Comparison of ENCODE assay signal across 8 cellular contexts in the genomic region with DNA sequence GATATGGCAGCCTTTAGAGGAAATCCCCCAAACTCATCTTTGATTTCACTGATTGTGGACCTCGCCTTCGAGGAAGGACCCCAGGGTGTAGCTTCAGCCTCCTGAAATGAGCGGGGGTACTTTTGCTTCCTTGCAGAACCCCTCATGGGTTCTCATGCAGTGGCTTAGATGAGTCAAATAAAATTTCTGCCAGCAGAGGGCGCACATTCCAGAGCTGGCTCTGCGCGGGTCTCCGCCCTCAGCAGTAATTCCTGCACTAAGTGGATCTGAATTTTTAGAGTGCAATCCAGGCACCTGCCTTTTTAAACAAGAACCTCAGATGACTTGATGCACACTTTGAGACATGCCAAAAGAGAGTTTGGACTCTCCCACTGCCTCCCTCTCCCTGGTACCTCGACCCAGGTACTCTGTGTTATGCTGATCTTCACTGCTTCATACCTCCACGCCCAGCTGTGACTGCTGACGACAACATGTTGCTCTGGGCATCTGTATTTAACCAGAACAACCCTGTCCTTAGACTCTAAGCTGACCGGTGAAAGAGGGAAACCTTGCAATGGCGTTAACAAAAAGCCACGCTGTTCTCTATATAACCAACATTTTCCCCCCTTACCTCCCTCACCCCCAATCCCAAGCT. TPM values are rescaled to one million over a fixed set of nuclear protein-coding genes. Genes with fewer than 3 reads are reported as not detected.
DNase-seq lines count a peak whose midpoint lies in the region; ATAC-seq and TF ChIP-seq lines count a peak whose summit lies in the region.

No MANE protein-coding gene starts in this region.

- DNase-seq in A172 (ENCODE audit: low spot score) (peak; percentile 53), GM10248 (ENCODE audit: extremely low spot score) (peak; percentile 54), NCI-H1105 (lab: John Stamatoyannopoulos, UW) (peak; percentile 33), endothelial cell (ENCODE audit: low spot score) (peak; percentile 89), myocyte (ENCODE audit: low read depth) (peak; percentile 61), type B pancreatic cell (ENCODE audit: extremely low spot score, unreplicated experiment) (peak; percentile 80)
- DNase-seq in activated CD4-positive, alpha-beta T cell treated with anti-CD3 and anti-CD28 coated beads for 36 hours: peak; percentile 70

- intact Hi-C loops in activated CD4-positive, alpha-beta T cell treated with anti-CD3 and anti-CD28 coated beads for 36 hours (cut with DNase I, micrococcal nuclease): loop anchor here in 1 of 2 experiments (2.0 kb wide), 1 partner anchor 543 kb away; no protein-coding TSS in a partner anchor

- no peaks in the 10 kb centered on the region for H3K9me3 Mint-ChIP-seq in activated CD4-positive, alpha-beta T cell treated with anti-CD3 and anti-CD28 coated beads for 36 hours (ENCODE audit: low read depth)
- H3K9me3 Mint-ChIP-seq in endothelial cell (ENCODE audit: unreplicated experiment) (no peaks in the 10 kb centered on the region), type B pancreatic cell (no peaks in the 10 kb centered on the region)

- POLR2A ChIA-PET in GM10248 (lab: Yijun Ruan, JAX): no interaction called here
- POLR2A ChIA-PET in activated CD4-positive, alpha-beta T cell treated with anti-CD3 and anti-CD28 coated beads for 36 hours (lab: Charles Lee): no interaction called here

- H3K27me3 Mint-ChIP-seq in activated CD4-positive, alpha-beta T cell treated with anti-CD3 and anti-CD28 coated beads for 36 hours: peaks cover 33% of the 10 kb centered on the region
- peaks cover 2% of the 10 kb centered on the region for H3K27me3 Mint-ChIP-seq in endothelial cell (ENCODE audit: unreplicated experiment)
- peaks cover 60% of the 10 kb centered on the region for H3K27me3 Mint-ChIP-seq in type B pancreatic cell

- CTCF ChIA-PET in GM10248 (lab: Yijun Ruan, JAX): interaction anchor here (0.7 to 5.1 kb wide), 17 partner anchors 9 to 599 kb away, joined by 3 to 43 read pairs (median 4); no protein-coding TSS in a partner anchor
- CTCF ChIA-PET in activated CD4-positive, alpha-beta T cell treated with anti-CD3 and anti-CD28 coated beads for 36 hours (lab: Charles Lee): interaction anchor here (0.6 to 2.1 kb wide), 20 partner anchors 9 to 752 kb away, joined by 3 to 8 read pairs (median 3); no protein-coding TSS in a partner anchor

- no peak overlapping the region for H3K4me3 Mint-ChIP-seq in activated CD4-positive, alpha-beta T cell treated with anti-CD3 and anti-CD28 coated beads for 36 hours
- no peak overlapping the region for H3K4me3 Mint-ChIP-seq in endothelial cell (ENCODE audit: unreplicated experiment)
- no peak overlapping the region for H3K4me3 Mint-ChIP-seq in type B pancreatic cell

- no peak overlapping the region for H3K27ac Mint-ChIP-seq in activated CD4-positive, alpha-beta T cell treated with anti-CD3 and anti-CD28 coated beads for 36 hours
- peak overlapping the region; percentile 42 for H3K27ac Mint-ChIP-seq in endothelial cell (ENCODE audit: unreplicated experiment)
- no peak overlapping the region for H3K27ac Mint-ChIP-seq in type B pancreatic cell

- H3K36me3 Mint-ChIP-seq in activated CD4-positive, alpha-beta T cell treated with anti-CD3 and anti-CD28 coated beads for 36 hours (ENCODE audit: low read depth): no peaks in the 10 kb centered on the region
- H3K36me3 Mint-ChIP-seq in endothelial cell (ENCODE audit: low read depth, unreplicated experiment) (no peaks in the 10 kb centered on the region), type B pancreatic cell (no peaks in the 10 kb centered on the region)

- peak; percentile 85 for ATAC-seq in HG02610 (IDR thresholded peaks at IDR 0.05; ENCODE audit: unreplicated experiment)
- peak; percentile 58 for ATAC-seq in activated CD4-positive, alpha-beta T cell treated with anti-CD3 and anti-CD28 coated beads for 36 hours

- peak; percentile 78 for TF ChIP-seq CTCF in GM10248 (IDR thresholded peaks at IDR 0.05; ENCODE audit: control extremely low read depth, extremely low read depth, low read depth, missing control alignments)
- peak; percentile 95 for TF ChIP-seq CTCF in endothelial cell (IDR thresholded peaks at IDR 0.05; ENCODE audit: unreplicated experiment)
- peak; percentile 92 for TF ChIP-seq CTCF in type B pancreatic cell (conservative IDR thresholded peaks at IDR 0.05)

- no peaks in the 10 kb centered on the region for H3K4me1 Mint-ChIP-seq in activated CD4-positive, alpha-beta T cell treated with anti-CD3 and anti-CD28 coated beads for 36 hours
- H3K4me1 Mint-ChIP-seq in endothelial cell (ENCODE audit: unreplicated experiment): peaks cover 20% of the 10 kb centered on the region
- H3K4me1 Mint-ChIP-seq in type B pancreatic cell (ENCODE audit: unreplicated experiment): peaks cover 12% of the 10 kb centered on the region

RNA-seq across cellular contexts. Expression of a gene that starts 7.3 kb away (rescaled TPM):
- total RNA-seq in A172 (2014; rRNA removed; shearing (Covaris generic)): 0.07 TPM in 1 of 2 replicates, not detected in the other
- total RNA-seq in activated CD4-positive, alpha-beta T cell treated with anti-CD3 and anti-CD28 coated beads for 36 hours: not detected
- total RNA-seq in endothelial cell (ENCODE audit: unreplicated experiment): 29.6 TPM
- 19.7 and 19.9 TPM in 2 replicates for total RNA-seq in myocyte
- polyA plus RNA-seq in myocyte (2012): 47.1 TPM
- total RNA-seq in type B pancreatic cell (ENCODE audit: low replicate concordance): 0.43 and 4.8 TPM in 2 replicates

Comparison
In these comparisons a context has a peak if more than half of its experiments do, and no peak if none do; other contexts are left out.
1. Peak in every context shown above with its lines: DNase-seq and ATAC-seq.
2. DNase-seq: peak in every context shown above with its lines; median percentile 89 in endothelial cell; 80 in type B pancreatic cell; 70 in activated CD4-positive, alpha-beta T cell treated with anti-CD3 and anti-CD28 coated beads for 36 hours; 61 in myocyte; 54 in GM10248; 53 in A172; 33 in NCI-H1105.